18 cellular contexts compared by ENCODE assay signal in genomic region chr7:89029864-89030263, GRCh38.
A peak's percentile ranks its signal among the peaks of the same experiment; 100 is the strongest.
DNase-seq lines count a peak whose midpoint lies in the region; ATAC-seq and TF ChIP-seq lines count a peak whose summit lies in the region.
"Had no signal": no experiment of that assay in that cellular context is flagged by ENCODE, and none has a peak within 500 bp of the region (broad histone marks: within the 10 kb centered on the region; RNA-seq: fewer than 3 reads in every experiment).

No MANE protein-coding gene starts in this region.

- H3K4me3 ChIP-seq in SJSA1 (no peak overlapping the region), foreskin fibroblast (ENCODE audit: low read depth in 1 of 2, low read length in 2 of 2) (no peak overlapping the region), transverse colon (no peak overlapping the region)
- H3K4me3 ChIP-seq: esophagus squamous epithelium had no signal

- no peak for TF ChIP-seq POLR2A in transverse colon (IDR thresholded peaks at IDR 0.05)

- no peaks in the 10 kb centered on the region for H3K36me3 ChIP-seq in SJSA1
- H3K36me3 ChIP-seq in transverse colon, result no peaks in the 10 kb centered on the region
- H3K36me3 ChIP-seq: esophagus squamous epithelium had no signal

- H3K27me3 ChIP-seq in SJSA1 (replicated peaks), result no peaks in the 10 kb centered on the region
- no peaks in the 10 kb centered on the region for H3K27me3 ChIP-seq in transverse colon
- H3K27me3 ChIP-seq: esophagus squamous epithelium had no signal

- peak; percentile 55 for ATAC-seq in HG02759 (IDR thresholded peaks at IDR 0.05; ENCODE audit: unreplicated experiment)
- ATAC-seq: Panc1 had no signal

- H3K27ac ChIP-seq in SJSA1 (peak overlapping the region; percentile 88), transverse colon (no peak overlapping the region)
- H3K27ac ChIP-seq: esophagus squamous epithelium had no signal

- peaks cover 57% of the 10 kb centered on the region for H3K4me1 ChIP-seq in SJSA1 (replicated peaks)
- no peaks in the 10 kb centered on the region for H3K4me1 ChIP-seq in transverse colon
- H3K4me1 ChIP-seq: esophagus squamous epithelium had no signal

- no peaks in the 10 kb centered on the region for H3K9me3 ChIP-seq in SJSA1 (replicated peaks)
- no peaks in the 10 kb centered on the region for H3K9me3 ChIP-seq in transverse colon
- H3K9me3 ChIP-seq: esophagus squamous epithelium had no signal

- TF ChIP-seq CTCF in foreskin fibroblast (IDR thresholded peaks at IDR 0.05; ENCODE audit: low read depth, low read length) (no peak), transverse colon (IDR thresholded peaks at IDR 0.05) (no peak)

- in situ Hi-C loops in transverse colon (cut with MboI; ENCODE audit: low pct_ligation_motif_present in 1 of 4, low pct_unique_long_range_greater_than_20kb in 1 of 4, low sequenced_read_pairs in 3 of 4) (no loop called here), ACHN (cut with HindIII; ENCODE audit: low pct_ligation_motif_present, low pct_unique_long_range_greater_than_20kb, low sequenced_read_pairs) (no loop called here)

- 49 to 64% methylated on average over 2 of the region's 2 CpGs for WGBS in transverse colon (ENCODE audit: low coverage in 1 of 2), 2 donors

- TF ChIP-seq EP300 in transverse colon (IDR thresholded peaks at IDR 0.05; ENCODE audit: low read depth), result no peak

- DNase-seq in AG08395 (ENCODE audit: low spot score), result peak; percentile 18
- DNase-seq in SJSA1 (ENCODE audit: low read depth in 1 of 2, low spot score in 2 of 2), result peak in 1 of 2 experiments; percentile 80
- DNase-seq in foreskin fibroblast, result peak; percentile 3 to 43
- DNase-seq in transverse colon, result no peak
- no peak for DNase-seq in NCI-H2196 (lab: John Stamatoyannopoulos, UW; ENCODE audit: unreplicated experiment)
- no peak for DNase-seq in SKM-1 (lab: John Stamatoyannopoulos, UW; ENCODE audit: unreplicated experiment)
- DNase-seq in ACHN, result no peak
- DNase-seq: activated CD4-positive, alpha-beta T cell treated with anti-CD3 and anti-CD28 coated beads, Interleukin-2, amount 50 U/mL, for 48 hours; activated effector memory CD4-positive, alpha-beta T cell treated with anti-CD3 and anti-CD28 coated beads, Interleukin-2, amount 50 U/mL, for 16 hours; DMS79 treated with DMSO at 0.1 percent for 48 hours; esophagus squamous epithelium; NCI-H1048; NCI-H2227 treated with DMSO at 0.1 percent for 48 hours; posterior cingulate gyrus; stimulated activated CD4-positive, alpha-beta T cell treated with anti-CD3 and anti-CD28 coated beads, Interleukin-1b, Interleukin-23, amount 100 ng/mL, for 48 hours; T1000 had no signal

- intact Hi-C loops in transverse colon (cut with DNase I; ENCODE audit: low total_unique reads), result no loop called here

Comparison
In these comparisons a context has a peak if more than half of its experiments do, and no peak if none do; other contexts are left out.
1. DNase-seq: peak in AG08395 (single experiment) and foreskin fibroblast (2 of 2); none in transverse colon (single experiment), NCI-H2196 (single experiment), SKM-1 (single experiment) and ACHN (single experiment).